10 cellular contexts compared by ENCODE assay signal in genomic region chr1:19849307-19849706, GRCh38. TPM values are rescaled to one million over a fixed set of nuclear protein-coding genes. Genes with fewer than 3 reads are reported as not detected.
"Had no signal": no experiment of that assay in that cellular context is flagged by ENCODE, and none has a peak within 500 bp of the region (broad histone marks: within the 10 kb centered on the region; RNA-seq: fewer than 3 reads in every experiment).

No MANE protein-coding gene starts in this region.

RNA-seq across cellular contexts. Expression of gene RNF186, which starts 34.2 kb away (rescaled TPM):
- total RNA-seq: subcutaneous adipose tissue, temporal lobe, thoracic aorta, thyroid gland, tibial nerve, upper lobe of left lung, upper lobe of right lung, ureter, urinary bladder, vagina had no signal
- polyA plus RNA-seq: urinary bladder had no signal
